Comparison of ENCODE assay signal across 1 cellular context in the genomic region with DNA sequence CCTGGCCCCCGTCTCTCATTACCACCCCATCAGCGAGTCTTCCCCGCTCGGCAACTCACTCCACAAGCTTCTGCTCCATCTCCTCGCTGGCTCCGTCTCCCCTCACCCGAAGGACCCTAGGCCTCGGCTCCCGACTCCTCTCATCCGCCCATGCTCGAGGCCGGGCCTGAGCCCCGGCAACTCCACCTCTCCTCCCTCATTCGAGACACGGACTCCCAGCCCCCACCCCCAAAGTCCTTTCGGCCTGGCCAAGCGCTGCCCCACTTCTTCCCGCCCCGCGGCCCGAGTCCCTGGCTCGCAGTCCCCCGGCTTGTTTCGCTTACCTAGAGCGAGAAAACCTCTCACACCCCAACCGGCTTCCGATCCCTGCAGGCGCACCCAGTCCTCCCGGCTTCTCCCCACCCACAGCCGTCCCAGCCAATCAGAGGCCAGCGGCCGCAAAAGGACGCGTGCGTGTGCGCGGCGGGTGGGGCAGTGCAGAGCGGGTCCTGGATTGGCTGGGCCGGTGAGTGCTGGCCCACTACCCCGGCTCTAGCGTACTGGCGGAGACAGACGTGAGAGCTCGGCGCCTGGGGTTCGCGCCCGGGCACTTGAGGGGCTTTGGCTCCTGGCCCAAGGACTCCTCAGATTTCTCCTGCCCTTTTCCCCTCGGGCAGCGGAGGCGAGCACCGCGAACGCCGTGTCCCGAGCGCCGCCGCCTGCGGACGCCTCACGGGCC.
TF ChIP-seq lines count a peak whose summit lies in the region.

Gene HIGD1A, minus strand, starts transcription at position 378 of the 718 bp plus-strand sequence. CDS start 10,237 bp downstream, outside the sequence.

TF ChIP-seq in HepG2, 621 proteins besides CTCF, POLR2A, EP300 and RAD21 (continued from another document and continues in another):
- TF ChIP-seq ZNF503 (CRISPR knock-in tag; IDR thresholded peaks at IDR 0.05): peak; percentile 29; the same call in 1 of the 2 replicates
- TF ChIP-seq ZFYVE20 (CRISPR knock-in tag; IDR thresholded peaks at IDR 0.05; ENCODE audit: borderline replicate concordance, low read depth): no peak
- TF ChIP-seq ZFX (CRISPR knock-in tag; IDR thresholded peaks at IDR 0.05; ENCODE audit: low read depth): peak; percentile 88
- peak; percentile 31 for TF ChIP-seq TBL1XR1 (IDR thresholded peaks at IDR 0.05; ENCODE audit: borderline replicate concordance, low read length, partially characterized antibody)
- 0 out of 2 replicates have a peak, but pooled peaks have one; percentile 9 for TF ChIP-seq SOX13 (IDR thresholded peaks at IDR 0.05)
- 0 out of 4 replicates have a peak, but pooled peaks of 1 of the 2 experiments have one; percentile 78 for TF ChIP-seq SOX13 (CRISPR knock-in tag; conservative IDR thresholded peaks at IDR 0.05 in 1 of 2, IDR thresholded peaks at IDR 0.05 in 1 of 2)
- TF ChIP-seq ZNF24 (IDR thresholded peaks at IDR 0.05): no peak
- no peak for TF ChIP-seq PLRG1 (conservative IDR thresholded peaks at IDR 0.05)
- TF ChIP-seq JUND (CRISPR knock-in tag; IDR thresholded peaks at IDR 0.05): no peak
- TF ChIP-seq ATF4 (CRISPR knock-in tag; IDR thresholded peaks at IDR 0.05): 0 out of 4 replicates have a peak, but pooled peaks of 1 of the 2 experiments have one; percentile 27
- no peak for TF ChIP-seq MEIS1 (CRISPR knock-in tag; IDR thresholded peaks at IDR 0.05; ENCODE audit: borderline replicate concordance)
- TF ChIP-seq GATAD2A (CRISPR knock-in tag; IDR thresholded peaks at IDR 0.05): no peak
- TF ChIP-seq CBX2 (IDR thresholded peaks at IDR 0.05; ENCODE audit: low read depth, low read length): no peak
- no peak for TF ChIP-seq CBX2 (CRISPR knock-in tag; IDR thresholded peaks at IDR 0.05; ENCODE audit: low read depth)
- peak; percentile 53; the same call in 1 of the 2 replicates for TF ChIP-seq SP2 (CRISPR knock-in tag; IDR thresholded peaks at IDR 0.05)
- no peak for TF ChIP-seq TSC22D2 (CRISPR knock-in tag; IDR thresholded peaks at IDR 0.05; ENCODE audit: borderline replicate concordance)
- TF ChIP-seq ZNF547 (CRISPR knock-in tag; IDR thresholded peaks at IDR 0.05): peak; percentile 72
- no peak for TF ChIP-seq ZNF644 (CRISPR knock-in tag; IDR thresholded peaks at IDR 0.05; ENCODE audit: low read depth)
- TF ChIP-seq, protein P1, sequence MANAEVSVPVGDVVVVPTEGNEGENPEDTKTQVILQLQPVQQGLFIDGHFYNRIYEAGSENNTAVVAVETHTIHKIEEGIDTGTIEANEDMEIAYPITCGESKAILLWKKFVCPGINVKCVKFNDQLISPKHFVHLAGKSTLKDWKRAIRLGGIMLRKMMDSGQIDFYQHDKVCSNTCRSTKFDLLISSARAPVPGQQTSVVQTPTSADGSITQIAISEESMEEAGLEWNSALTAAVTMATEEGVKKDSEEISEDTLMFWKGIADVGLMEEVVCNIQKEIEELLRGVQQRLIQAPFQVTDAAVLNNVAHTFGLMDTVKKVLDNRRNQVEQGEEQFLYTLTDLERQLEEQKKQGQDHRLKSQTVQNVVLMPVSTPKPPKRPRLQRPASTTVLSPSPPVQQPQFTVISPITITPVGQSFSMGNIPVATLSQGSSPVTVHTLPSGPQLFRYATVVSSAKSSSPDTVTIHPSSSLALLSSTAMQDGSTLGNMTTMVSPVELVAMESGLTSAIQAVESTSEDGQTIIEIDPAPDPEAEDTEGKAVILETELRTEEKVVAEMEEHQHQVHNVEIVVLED (CRISPR knock-in tag; IDR thresholded peaks at IDR 0.05; ENCODE audit: borderline replicate concordance): peak; percentile 96
- no peak for TF ChIP-seq PCBP2 (optimal IDR thresholded peaks at IDR 0.05; ENCODE audit: low read depth, low read length, poor library complexity, severe bottlenecking)
- no peak for TF ChIP-seq MIXL1 (CRISPR knock-in tag; IDR thresholded peaks at IDR 0.05)
- TF ChIP-seq HMG20B (CRISPR knock-in tag; conservative IDR thresholded peaks at IDR 0.05): no peak
- TF ChIP-seq, protein P2, sequence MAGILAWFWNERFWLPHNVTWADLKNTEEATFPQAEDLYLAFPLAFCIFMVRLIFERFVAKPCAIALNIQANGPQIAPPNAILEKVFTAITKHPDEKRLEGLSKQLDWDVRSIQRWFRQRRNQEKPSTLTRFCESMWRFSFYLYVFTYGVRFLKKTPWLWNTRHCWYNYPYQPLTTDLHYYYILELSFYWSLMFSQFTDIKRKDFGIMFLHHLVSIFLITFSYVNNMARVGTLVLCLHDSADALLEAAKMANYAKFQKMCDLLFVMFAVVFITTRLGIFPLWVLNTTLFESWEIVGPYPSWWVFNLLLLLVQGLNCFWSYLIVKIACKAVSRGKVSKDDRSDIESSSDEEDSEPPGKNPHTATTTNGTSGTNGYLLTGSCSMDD (CRISPR knock-in tag; IDR thresholded peaks at IDR 0.05): no peak
- no peak; the same call in 1 of the 2 replicates for TF ChIP-seq SPEN (CRISPR knock-in tag; IDR thresholded peaks at IDR 0.05; ENCODE audit: low read depth)
- no peak for TF ChIP-seq ZKSCAN1 (IDR thresholded peaks at IDR 0.05; ENCODE audit: low read length)
- TF ChIP-seq ZNF230 (CRISPR knock-in tag; IDR thresholded peaks at IDR 0.05): no peak; the same call in 1 of the 2 replicates
- TF ChIP-seq SSRP1 (CRISPR knock-in tag; IDR thresholded peaks at IDR 0.05): no peak
- peak; percentile 38 for TF ChIP-seq RXRA (CRISPR knock-in tag; IDR thresholded peaks at IDR 0.05)
- no peak for TF ChIP-seq ZNF432 (CRISPR knock-in tag; IDR thresholded peaks at IDR 0.05; ENCODE audit: borderline replicate concordance)
- peak; percentile 30; the same call in 1 of the 2 replicates for TF ChIP-seq MNT (IDR thresholded peaks at IDR 0.05)
- no peak for TF ChIP-seq ZBTB21 (CRISPR knock-in tag; IDR thresholded peaks at IDR 0.05)
- TF ChIP-seq PBX3 (CRISPR knock-in tag; IDR thresholded peaks at IDR 0.05; ENCODE audit: borderline replicate concordance): no peak
- no peak for TF ChIP-seq ZFP82 (CRISPR knock-in tag; IDR thresholded peaks at IDR 0.05; ENCODE audit: borderline replicate concordance)
- no peak for TF ChIP-seq ZNF335 (CRISPR knock-in tag; IDR thresholded peaks at IDR 0.05)
- peak; percentile 91 for TF ChIP-seq ZNF891 (CRISPR knock-in tag; IDR thresholded peaks at IDR 0.05)
- no peak; the same call in 1 of the 2 replicates for TF ChIP-seq KDM4B (CRISPR knock-in tag; IDR thresholded peaks at IDR 0.05)
- peak; percentile 52; the same call in 1 of the 2 replicates for TF ChIP-seq MXD1 (CRISPR knock-in tag; IDR thresholded peaks at IDR 0.05)
- TF ChIP-seq UBTF (CRISPR knock-in tag; IDR thresholded peaks at IDR 0.05): peak; percentile 92
- TF ChIP-seq PITX1 (CRISPR knock-in tag; IDR thresholded peaks at IDR 0.05): 0 out of 2 replicates have a peak, but pooled peaks have one; percentile 11
- TF ChIP-seq, protein P3, sequence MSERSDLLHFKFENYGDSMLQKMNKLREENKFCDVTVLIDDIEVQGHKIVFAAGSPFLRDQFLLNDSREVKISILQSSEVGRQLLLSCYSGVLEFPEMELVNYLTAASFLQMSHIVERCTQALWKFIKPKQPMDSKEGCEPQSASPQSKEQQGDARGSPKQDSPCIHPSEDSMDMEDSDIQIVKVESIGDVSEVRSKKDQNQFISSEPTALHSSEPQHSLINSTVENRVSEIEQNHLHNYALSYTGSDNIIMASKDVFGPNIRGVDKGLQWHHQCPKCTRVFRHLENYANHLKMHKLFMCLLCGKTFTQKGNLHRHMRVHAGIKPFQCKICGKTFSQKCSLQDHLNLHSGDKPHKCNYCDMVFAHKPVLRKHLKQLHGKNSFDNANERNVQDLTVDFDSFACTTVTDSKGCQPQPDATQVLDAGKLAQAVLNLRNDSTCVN (CRISPR knock-in tag; IDR thresholded peaks at IDR 0.05; ENCODE audit: borderline replicate concordance): 0 out of 2 replicates have a peak, but pooled peaks have one; percentile 58
- no peak; the same call in 1 of the 2 replicates for TF ChIP-seq RXRB (CRISPR knock-in tag; IDR thresholded peaks at IDR 0.05; ENCODE audit: borderline replicate concordance)
- no peak for TF ChIP-seq MTF2 (CRISPR knock-in tag; IDR thresholded peaks at IDR 0.05; ENCODE audit: borderline replicate concordance)
- no peak; the same call in 1 of the 2 replicates for TF ChIP-seq NR2C2 (CRISPR knock-in tag; IDR thresholded peaks at IDR 0.05; ENCODE audit: borderline replicate concordance)
- peak; percentile 63; the same call in 1 of the 2 replicates for TF ChIP-seq ZBTB7A (CRISPR knock-in tag; IDR thresholded peaks at IDR 0.05)
- peak; percentile 11; the same call in 1 of the 2 replicates for TF ChIP-seq ELF3 (CRISPR knock-in tag; IDR thresholded peaks at IDR 0.05)
- peak; percentile 85; the same call in 1 of the 2 replicates for TF ChIP-seq ZNF350 (CRISPR knock-in tag; IDR thresholded peaks at IDR 0.05; ENCODE audit: borderline replicate concordance, low read depth)
- no peak for TF ChIP-seq GLMP (CRISPR knock-in tag; IDR thresholded peaks at IDR 0.05; ENCODE audit: borderline replicate concordance)
- TF ChIP-seq ZNF567 (CRISPR knock-in tag; IDR thresholded peaks at IDR 0.05; ENCODE audit: borderline replicate concordance): no peak
- no peak for TF ChIP-seq ZNF75D (CRISPR knock-in tag; IDR thresholded peaks at IDR 0.05; ENCODE audit: borderline replicate concordance)
